8 cellular contexts compared by ENCODE assay signal in genomic region chr9:4382722-4383317, GRCh38.
DNase-seq lines count a peak whose midpoint lies in the region; ATAC-seq and TF ChIP-seq lines count a peak whose summit lies in the region.

No MANE protein-coding gene starts in this region.

- TF ChIP-seq CTCF in chondrocyte (IDR thresholded peaks at IDR 0.05) (peak; percentile 90), nephron progenitor cell (IDR thresholded peaks at IDR 0.05) (peak; percentile 47)

- H3K4me3 Mint-ChIP-seq in chondrocyte (ENCODE audit: unreplicated experiment): no peak overlapping the region
- H3K4me3 Mint-ChIP-seq in nephron progenitor cell: no peak overlapping the region
- no peak overlapping the region for H3K4me3 Mint-ChIP-seq in natural killer cell treated with Interleukin-12 subunit alpha and Interleukin-12 subunit beta and Interleukin-15 and Interleukin-18, amount 100 ng/mL, for 72 hours

- H3K27me3 Mint-ChIP-seq in chondrocyte (ENCODE audit: low read depth) (peaks cover 6% of the 10 kb centered on the region), nephron progenitor cell (ENCODE audit: low read depth, poor library complexity) (peaks cover 7% of the 10 kb centered on the region)
- H3K27me3 Mint-ChIP-seq in natural killer cell treated with Interleukin-12 subunit alpha and Interleukin-12 subunit beta and Interleukin-15 and Interleukin-18, amount 100 ng/mL, for 72 hours: peaks cover 20 to 27% of the 10 kb centered on the region in 2 donors

- peak; percentile 66 for ATAC-seq in GM21529 (IDR thresholded peaks at IDR 0.05; ENCODE audit: unreplicated experiment)
- ATAC-seq in natural killer cell treated with Interleukin-12 subunit alpha and Interleukin-12 subunit beta and Interleukin-15 and Interleukin-18, amount 100 ng/mL, for 72 hours: no peak

- H3K27ac Mint-ChIP-seq in chondrocyte (ENCODE audit: unreplicated experiment) (no peak overlapping the region), nephron progenitor cell (no peak overlapping the region)
- no peak overlapping the region for H3K27ac Mint-ChIP-seq in natural killer cell treated with Interleukin-12 subunit alpha and Interleukin-12 subunit beta and Interleukin-15 and Interleukin-18, amount 100 ng/mL, for 72 hours

- H3K4me1 Mint-ChIP-seq in chondrocyte (ENCODE audit: low read depth): peaks cover 3% of the 10 kb centered on the region
- H3K4me1 Mint-ChIP-seq in nephron progenitor cell: no peaks in the 10 kb centered on the region
- no peaks in the 10 kb centered on the region for H3K4me1 Mint-ChIP-seq in natural killer cell treated with Interleukin-12 subunit alpha and Interleukin-12 subunit beta and Interleukin-15 and Interleukin-18, amount 100 ng/mL, for 72 hours (ENCODE audit: low read depth in 2 of 2)

- H3K36me3 Mint-ChIP-seq in chondrocyte (ENCODE audit: low read depth) (no peaks in the 10 kb centered on the region), nephron progenitor cell (ENCODE audit: low read depth) (no peaks in the 10 kb centered on the region)
- no peaks in the 10 kb centered on the region for H3K36me3 Mint-ChIP-seq in natural killer cell treated with Interleukin-12 subunit alpha and Interleukin-12 subunit beta and Interleukin-15 and Interleukin-18, amount 100 ng/mL, for 72 hours

- DNase-seq in Daoy (ENCODE audit: low read depth) (peak; percentile 42), NCI-H2196 treated with DMSO at 0.1 percent for 48 hours (lab: John Stamatoyannopoulos, UW; ENCODE audit: unreplicated experiment) (peak; percentile 56), chondrocyte (ENCODE audit: low spot score) (no peak), nephron progenitor cell (no peak), ureter (ENCODE audit: low spot score) (no peak), SHP77 (lab: John Stamatoyannopoulos, UW) (no peak)
- DNase-seq in natural killer cell treated with Interleukin-12 subunit alpha and Interleukin-12 subunit beta and Interleukin-15 and Interleukin-18, amount 100 ng/mL, for 72 hours (ENCODE audit: low spot score): no peak

- H3K9me3 Mint-ChIP-seq in chondrocyte (ENCODE audit: low read depth): no peaks in the 10 kb centered on the region
- no peaks in the 10 kb centered on the region for H3K9me3 Mint-ChIP-seq in nephron progenitor cell
- H3K9me3 Mint-ChIP-seq in natural killer cell treated with Interleukin-12 subunit alpha and Interleukin-12 subunit beta and Interleukin-15 and Interleukin-18, amount 100 ng/mL, for 72 hours: no peaks in the 10 kb centered on the region

Comparison
In these comparisons a context has a peak if more than half of its experiments do, and no peak if none do; other contexts are left out.
1. DNase-seq: peak in Daoy (single experiment) and NCI-H2196 treated with DMSO at 0.1 percent for 48 hours (single experiment); none in chondrocyte (single experiment), nephron progenitor cell (single experiment), ureter (single experiment), natural killer cell treated with Interleukin-12 subunit alpha and Interleukin-12 subunit beta and Interleukin-15 and Interleukin-18, amount 100 ng/mL, for 72 hours (single experiment) and SHP77 (0 of 2).